9 cellular contexts compared by ENCODE assay signal in genomic region chr17:78838574-78839005, GRCh38. TPM values are rescaled to one million over a fixed set of nuclear protein-coding genes. Genes with fewer than 3 reads are reported as not detected.
DNase-seq lines count a peak whose midpoint lies in the region; ATAC-seq, FAIRE-seq and TF ChIP-seq lines count a peak whose summit lies in the region.
"Had no signal": no experiment of that assay in that cellular context is flagged by ENCODE, and none has a peak within 500 bp of the region (broad histone marks: within the 10 kb centered on the region; RNA-seq: fewer than 3 reads in every experiment).

No MANE protein-coding gene starts in this region.

- H3K27me3 ChIP-seq in CD4-positive, alpha-beta T cell (ENCODE audit: control insufficient read depth, insufficient read depth, low read length) = no peaks in the 10 kb centered on the region
- H3K27me3 ChIP-seq in IMR-90 (ENCODE audit: control insufficient read depth, insufficient read depth, low read length) = no peaks in the 10 kb centered on the region

- no TSS peak for BruUV-seq in IMR-90 (replicated peaks; lab: Mats Ljungman, UMichigan)

- no peak overlapping the region for H4K91ac ChIP-seq in IMR-90 (ENCODE audit: insufficient read depth, low read depth, low read length)

- dilution Hi-C loops in IMR-90 (cut with HindIII; ENCODE audit: low sequenced_read_pairs, unreplicated experiment) = no loop called here

- CTCF ChIA-PET in CD4-positive, alpha-beta T cell (lab: Charles Lee) = no interaction called here
- CTCF ChIA-PET in IMR-90 (lab: Yijun Ruan, JAX) = no interaction called here

- H3K27ac ChIP-seq in CD4-positive, alpha-beta T cell (ENCODE audit: low read depth, low read length) = no peak overlapping the region
- peak overlapping the region; percentile 14; the same call in 1 of the 2 replicates for H3K27ac ChIP-seq in IMR-90 (ENCODE audit: insufficient read depth, low read length)

- H2AK5ac ChIP-seq in IMR-90 (ENCODE audit: low read depth, low read length) = peak overlapping the region; percentile 71; the same call in 1 of the 2 replicates

- no peak overlapping the region for H2BK120ac ChIP-seq in IMR-90 (ENCODE audit: low read depth, low read length)

- no peak overlapping the region for H3K14ac ChIP-seq in IMR-90 (replicated peaks; ENCODE audit: low read depth, low read length)

- no peak overlapping the region for H3K4me3 ChIP-seq in IMR-90 (ENCODE audit: insufficient read depth, low read depth, low read length)

- no peak overlapping the region for H2AK9ac ChIP-seq in IMR-90 (replicated peaks; ENCODE audit: low read depth, low read length, poor library complexity)

- H3K79me1 ChIP-seq in IMR-90 (ENCODE audit: low read depth in 1 of 2, low read length in 2 of 2) = peaks cover 24 to 51% of the 10 kb centered on the region in 2 experiments

- H3K56ac ChIP-seq in IMR-90 (ENCODE audit: extremely low read depth, insufficient read depth, low read length) = no peak overlapping the region

- intact Hi-C loops in CD4-positive, alpha-beta T cell (cut with DNase I, micrococcal nuclease) = loop anchor here (1.0 to 2.0 kb wide), 2 partner anchors 18 to 90 kb away; no protein-coding TSS in a partner anchor
- intact Hi-C loops in IMR-90 (cut with micrococcal nuclease) = no loop called here

- WGBS in IMR-90 (ENCODE audit: extremely low coverage in 2 of 2, insufficient read length in 1 of 2), 2 experiments = 96% methylated on average over 13 of the region's 22 CpGs; no CpG with 5 or more reads in 1 of the 2 experiments

- peak overlapping the region; percentile 23 for H2BK5ac ChIP-seq in IMR-90 (ENCODE audit: low read depth, low read length, poor library complexity, severe bottlenecking)

- peaks cover 34% of the 10 kb centered on the region for H3K36me3 ChIP-seq in IMR-90 (ENCODE audit: control insufficient read depth, insufficient read depth, low read length)

- DNase-seq in CD4-positive, alpha-beta T cell = no peak
- no peak for DNase-seq in IMR-90
- no peak for DNase-seq in activated naive CD8-positive, alpha-beta T cell treated with anti-CD3 and anti-CD28 coated beads, Interleukin-2, amount 10 ng/mL, durations not matched to agents 7 days and 5 days
- no peak for DNase-seq in memory B cell (ENCODE audit: low spot score in 2 of 2)
- DNase-seq in stimulated activated CD4-positive, alpha-beta T cell treated with anti-CD3 and anti-CD28 coated beads, Interleukin-2, amount 100 ng/mL, for 24 hours = no peak
- no peak for DNase-seq in T-helper 9 cell
- no peak for DNase-seq in GM12892 (ENCODE audit: insufficient read length)

- H3K36me3 Mint-ChIP-seq in CD4-positive, alpha-beta T cell (ENCODE audit: low read depth) = peaks cover 67% of the 10 kb centered on the region
- peaks cover 15% of the 10 kb centered on the region for H3K36me3 Mint-ChIP-seq in activated naive CD8-positive, alpha-beta T cell treated with anti-CD3 and anti-CD28 coated beads, Interleukin-2, amount 10 ng/mL, durations not matched to agents 7 days and 5 days
- peaks cover 22% of the 10 kb centered on the region for H3K36me3 Mint-ChIP-seq in memory B cell

- peak overlapping the region; percentile 88 for H3K4me2 ChIP-seq in IMR-90 (ENCODE audit: low read depth, low read length)

- H4K5ac ChIP-seq in IMR-90 (ENCODE audit: low read depth, low read length) = no peak overlapping the region

- no peak overlapping the region for H3K4ac ChIP-seq in IMR-90 (ENCODE audit: low read depth, low read length)

- peaks cover 37% of the 10 kb centered on the region for H4K20me1 ChIP-seq in IMR-90 (ENCODE audit: insufficient read depth, low read length)

- H2BK20ac ChIP-seq in IMR-90 (ENCODE audit: low read depth, low read length) = no peak overlapping the region

- no peaks in the 10 kb centered on the region for H3K27me3 Mint-ChIP-seq in CD4-positive, alpha-beta T cell
- H3K27me3 Mint-ChIP-seq in activated naive CD8-positive, alpha-beta T cell treated with anti-CD3 and anti-CD28 coated beads, Interleukin-2, amount 10 ng/mL, durations not matched to agents 7 days and 5 days = no peaks in the 10 kb centered on the region
- H3K27me3 Mint-ChIP-seq in memory B cell = no peaks in the 10 kb centered on the region

- no peaks in the 10 kb centered on the region for H3K9me3 Mint-ChIP-seq in CD4-positive, alpha-beta T cell
- no peaks in the 10 kb centered on the region for H3K9me3 Mint-ChIP-seq in activated naive CD8-positive, alpha-beta T cell treated with anti-CD3 and anti-CD28 coated beads, Interleukin-2, amount 10 ng/mL, durations not matched to agents 7 days and 5 days
- H3K9me3 Mint-ChIP-seq in memory B cell = no peaks in the 10 kb centered on the region

- no peak overlapping the region for H2BK15ac ChIP-seq in IMR-90 (ENCODE audit: low read depth, low read length)

- H3K9me3 ChIP-seq in CD4-positive, alpha-beta T cell (ENCODE audit: control insufficient read depth, low read length) = no peaks in the 10 kb centered on the region
- no peaks in the 10 kb centered on the region for H3K9me3 ChIP-seq in IMR-90 (ENCODE audit: control insufficient read depth, insufficient read depth, low read length)

- H3K4me1 Mint-ChIP-seq in CD4-positive, alpha-beta T cell (ENCODE audit: low read depth) = peaks cover 61% of the 10 kb centered on the region
- H3K4me1 Mint-ChIP-seq in activated naive CD8-positive, alpha-beta T cell treated with anti-CD3 and anti-CD28 coated beads, Interleukin-2, amount 10 ng/mL, durations not matched to agents 7 days and 5 days = peaks cover 31% of the 10 kb centered on the region
- H3K4me1 Mint-ChIP-seq in memory B cell = peaks cover 32% of the 10 kb centered on the region

- no peak for TF ChIP-seq RAD21 in IMR-90 (IDR thresholded peaks at IDR 0.05; ENCODE audit: low read length)

- no peak overlapping the region; the same call in 1 of the 2 replicates for H3K23ac ChIP-seq in IMR-90 (ENCODE audit: low read depth, low read length)

- no peak for ATAC-seq in CD4-positive, alpha-beta T cell (ENCODE audit: poor library complexity)
- ATAC-seq in IMR-90 (ENCODE audit: low read depth) (no peak), memory B cell (ENCODE audit: low read depth) (no peak), GM18870 (IDR thresholded peaks at IDR 0.05; ENCODE audit: unreplicated experiment) (no peak)
- ATAC-seq in activated naive CD8-positive, alpha-beta T cell treated with anti-CD3 and anti-CD28 coated beads, Interleukin-2, amount 10 ng/mL, durations not matched to agents 7 days and 5 days (ENCODE audit: low read depth) = no peak

- in situ Hi-C loops in IMR-90 (cut with MboI; ENCODE audit: low sequenced_read_pairs) = no loop called here

- POLR2A ChIA-PET in CD4-positive, alpha-beta T cell (lab: Charles Lee) = interaction anchor here (1.2 to 1.8 kb wide), 2 partner anchors 16 to 20 kb away, joined by 3 to 10 read pairs; no protein-coding TSS in a partner anchor
- POLR2A ChIA-PET in IMR-90 (lab: Charles Lee; ENCODE audit: unreplicated experiment) = interaction anchor here (0.6 kb wide), 1 partner anchor 342 kb away, joined by 3 read pairs; no protein-coding TSS in a partner anchor
- POLR2A ChIA-PET in activated naive CD8-positive, alpha-beta T cell treated with anti-CD3 and anti-CD28 coated beads, Interleukin-2, amount 10 ng/mL, durations not matched to agents 7 days and 5 days (lab: Charles Lee) = interaction anchor here (0.6 kb wide), 1 partner anchor 60 kb away, joined by 5 read pairs; no protein-coding TSS in a partner anchor

- FAIRE-seq in GM12892 (lab: Jason Lieb, UNC) = no peak
- FAIRE-seq: islet of Langerhans had no signal

- no peak overlapping the region for H3K18ac ChIP-seq in IMR-90 (ENCODE audit: low read depth, low read length)

- no peak overlapping the region for H4K8ac ChIP-seq in IMR-90 (ENCODE audit: low read depth in 2 of 2, low read length in 2 of 2)

- TF ChIP-seq CTCF in CD4-positive, alpha-beta T cell (IDR thresholded peaks at IDR 0.05) = no peak
- no peak for TF ChIP-seq CTCF in IMR-90 (conservative IDR thresholded peaks at IDR 0.05; ENCODE audit: low read depth, low read length)

- H3K27ac Mint-ChIP-seq in CD4-positive, alpha-beta T cell = peak overlapping the region; percentile 93
- peak overlapping the region; percentile 94 for H3K27ac Mint-ChIP-seq in activated naive CD8-positive, alpha-beta T cell treated with anti-CD3 and anti-CD28 coated beads, Interleukin-2, amount 10 ng/mL, durations not matched to agents 7 days and 5 days
- H3K27ac Mint-ChIP-seq in memory B cell = peak overlapping the region; percentile 100

- no peak for TF ChIP-seq POLR2A in IMR-90 (IDR thresholded peaks at IDR 0.05; ENCODE audit: low read depth, low read length)
- no peak for TF ChIP-seq POLR2A in GM12892 (IDR thresholded peaks at IDR 0.05; ENCODE audit: low read depth, low read length)

- peaks cover 10% of the 10 kb centered on the region for H3K9me1 ChIP-seq in IMR-90 (ENCODE audit: insufficient read depth, low read length)

- H2AFZ ChIP-seq in IMR-90 (replicated peaks; ENCODE audit: low read length, poor library complexity) = no peak overlapping the region

- peaks cover 11% of the 10 kb centered on the region for H3K4me1 ChIP-seq in IMR-90 (ENCODE audit: control insufficient read depth, insufficient read depth, low read length)

- H3K9ac ChIP-seq in IMR-90 (ENCODE audit: low read depth, low read length) = no peak overlapping the region

- H3K4me3 Mint-ChIP-seq in CD4-positive, alpha-beta T cell = peak overlapping the region; percentile 98
- peak overlapping the region; percentile 92 for H3K4me3 Mint-ChIP-seq in activated naive CD8-positive, alpha-beta T cell treated with anti-CD3 and anti-CD28 coated beads, Interleukin-2, amount 10 ng/mL, durations not matched to agents 7 days and 5 days
- peak overlapping the region; percentile 95 for H3K4me3 Mint-ChIP-seq in memory B cell

RNA-seq across cellular contexts. Expression of gene USP36, which starts 2.0 kb away (rescaled TPM):
- 100 to 1,000 TPM; 489 to 494 TPM for total RNA-seq in CD4-positive, alpha-beta T cell
- total RNA-seq in IMR-90 (2012; rRNA removed) = 28.3 and 30.6 TPM in 2 replicates
- 38.3 and 39.7 TPM in 2 replicates for polyA plus RNA-seq in IMR-90 (2012; rRNA removed)
- 21.7 and 22.5 TPM in 2 replicates for polyA plus RNA-seq in IMR-90 (2012; cell fraction: cytosol; rRNA removed)
- 135 and 196 TPM in 2 replicates for polyA plus RNA-seq in IMR-90 (2012; cell fraction: nucleus; rRNA removed; ENCODE audit: low replicate concordance)
- 10 to 100 TPM; 87.8 to 94.3 TPM for total RNA-seq in activated naive CD8-positive, alpha-beta T cell treated with anti-CD3 and anti-CD28 coated beads, Interleukin-2, amount 10 ng/mL, durations not matched to agents 7 days and 5 days
- 38.1 TPM for polyA plus RNA-seq in GM12892 (2012; ENCODE audit: missing spikeins)

RNA-seq across cellular contexts. Expression of gene CYTH1, which starts 56.5 kb away (rescaled TPM):
- total RNA-seq in CD4-positive, alpha-beta T cell = 100 to 1,000 TPM; 521 to 525 TPM
- total RNA-seq in IMR-90 (2012; rRNA removed) = 7.9 and 8.3 TPM in 2 replicates
- polyA plus RNA-seq in IMR-90 (2012; rRNA removed) = 10.1 and 12.4 TPM in 2 replicates
- 6.2 and 9.0 TPM in 2 replicates for polyA plus RNA-seq in IMR-90 (2012; cell fraction: cytosol; rRNA removed)
- 46.8 and 57.8 TPM in 2 replicates for polyA plus RNA-seq in IMR-90 (2012; cell fraction: nucleus; rRNA removed; ENCODE audit: low replicate concordance)
- 100 to 1,000 TPM; 180 to 200 TPM for total RNA-seq in activated naive CD8-positive, alpha-beta T cell treated with anti-CD3 and anti-CD28 coated beads, Interleukin-2, amount 10 ng/mL, durations not matched to agents 7 days and 5 days
- 182 TPM for polyA plus RNA-seq in GM12892 (2012; ENCODE audit: missing spikeins)

Comparison
In these comparisons a context has a peak if more than half of its experiments do, and no peak if none do; other contexts are left out.
1. RNA of gene USP36, which starts 2.0 kb away (total RNA-seq): 489 to 494 TPM in CD4-positive, alpha-beta T cell; 87.8 to 94.3 TPM in activated naive CD8-positive, alpha-beta T cell treated with anti-CD3 and anti-CD28 coated beads, Interleukin-2, amount 10 ng/mL, durations not matched to agents 7 days and 5 days and 28.3 to 30.6 TPM in IMR-90; every median in the first group is over 4 times any median in the second.
2. RNA of gene CYTH1, which starts 56.5 kb away (total RNA-seq): 521 to 525 TPM in CD4-positive, alpha-beta T cell and 180 to 200 TPM in activated naive CD8-positive, alpha-beta T cell treated with anti-CD3 and anti-CD28 coated beads, Interleukin-2, amount 10 ng/mL, durations not matched to agents 7 days and 5 days; 7.9 to 8.3 TPM in IMR-90; every median in the first group is over 10 times any median in the second.
3. Peak in every context shown above with its lines, with median percentiles within 50 percentile points of each other: H3K27ac Mint-ChIP-seq and H3K4me3 Mint-ChIP-seq.